In genomic region chr14:24212924-24213865, GRCh38 we compare ENCODE assay signal across 1 cellular context.
TF ChIP-seq lines count a peak whose summit lies in the region.

Gene CHMP4A (minus strand): TSS chr14:24213488. CDS start chr14:24213439, 49 bp downstream.

TF ChIP-seq in GM12878, 131 proteins besides CTCF, POLR2A, EP300 and RAD21 (continued from another document):
- TF ChIP-seq ZNF687 (IDR thresholded peaks at IDR 0.05) (peak; percentile 39), SMAD5 (IDR thresholded peaks at IDR 0.05; ENCODE audit: low read depth) (0 out of 2 replicates have a peak, but pooled peaks have one; percentile 79)
